Comparison of ENCODE assay signal across 8 cellular contexts in genomic region chr5:39209924-39210323, GRCh38. TPM values are rescaled to one million over a fixed set of nuclear protein-coding genes. Genes with fewer than 3 reads are reported as not detected.
DNase-seq lines count a peak whose midpoint lies in the region; ATAC-seq, FAIRE-seq and TF ChIP-seq lines count a peak whose summit lies in the region.

No MANE protein-coding gene starts in this region.

- DNase-seq in T-helper 2 cell, result peak; percentile 47 to 98 (median 74)
- DNase-seq in activated naive CD4-positive, alpha-beta T cell treated with anti-CD3 and anti-CD28 coated beads, Interleukin-2, amount 50 U/mL, for 16 hours, result peak; percentile 56
- peak; percentile 56 for DNase-seq in stimulated activated CD8-positive, alpha-beta memory T cell treated with anti-CD3 and anti-CD28 coated beads, Interleukin-12 subunit alpha, Interleukin-12 subunit beta, amount 100 ng/mL, for 1 hour (ENCODE audit: low read depth)
- no peak for DNase-seq in NCI-H1105 treated with DMSO at 0.1 percent for 48 hours (lab: John Stamatoyannopoulos, UW)
- no peak for DNase-seq in NCI-H1930 (lab: John Stamatoyannopoulos, UW)
- DNase-seq in GM23248, result no peak
- DNase-seq in GM12892 (ENCODE audit: insufficient read length), result no peak

- TF ChIP-seq POLR2A in GM12892 (IDR thresholded peaks at IDR 0.05; ENCODE audit: low read depth, low read length), result no peak

- no peaks in the 10 kb centered on the region for H3K27me3 ChIP-seq in GM23248 (replicated peaks; ENCODE audit: insufficient read depth)

- no peak overlapping the region for H3K4me2 ChIP-seq in GM23248 (ENCODE audit: unreplicated experiment)

- 90% methylated on average over 10 of the region's 10 CpGs for WGBS in GM23248 (ENCODE audit: low coverage in 1 of 2, low lambda C conversion rate in 2 of 2, missing lambda C conversion rate in 2 of 2), 2 experiments

- no peaks in the 10 kb centered on the region for H3K9me3 ChIP-seq in GM23248 (ENCODE audit: low read depth)

- no peaks in the 10 kb centered on the region for H3K79me2 ChIP-seq in GM23248 (ENCODE audit: insufficient read depth)

- H3K36me3 ChIP-seq in GM23248 (ENCODE audit: low read depth), result no peaks in the 10 kb centered on the region

- no peak overlapping the region for H3K4me3 ChIP-seq in GM23248

- peaks cover 5% of the 10 kb centered on the region; the same call in 1 of the 2 replicates for H3F3A ChIP-seq in GM23248 (ENCODE audit: insufficient read depth)

- H3K9me2 ChIP-seq in GM23248 (ENCODE audit: insufficient read depth), result no peaks in the 10 kb centered on the region

- H3K27ac ChIP-seq in GM23248, result no peak overlapping the region

- 0 out of 2 replicates have a peak, but pooled peaks cover 10% of the 10 kb centered on the region for H3K4me1 ChIP-seq in GM23248 (ENCODE audit: insufficient read depth)

- in situ Hi-C loops in GM23248 (cut with MboI), result loop anchor here (25.0 kb wide), 1 partner anchor 352 kb away; no protein-coding TSS in a partner anchor

- no peaks in the 10 kb centered on the region for H4K20me1 ChIP-seq in GM23248 (ENCODE audit: insufficient read depth)

- H2AFZ ChIP-seq in GM23248, result no peak overlapping the region

- no peak overlapping the region for H3K9ac ChIP-seq in GM23248

- ATAC-seq in GM21423 (IDR thresholded peaks at IDR 0.05; ENCODE audit: unreplicated experiment), result peak; percentile 66

- no peak for FAIRE-seq in GM12892 (lab: Jason Lieb, UNC)

RNA-seq across cellular contexts. Expression of gene FYB1, which starts 9.4 kb away (rescaled TPM):
- total RNA-seq in GM23248 (2014; rRNA removed; shearing (Covaris generic)), result under 0.01 TPM in 1 of 2 replicates, not detected in the other
- polyA plus RNA-seq in GM23248 (2016; fragmentation: Nextera tagmentation; extraction: Ambion mirVana), result 0.08 and 0.11 TPM in 2 replicates
- polyA plus RNA-seq in GM12892 (2012; ENCODE audit: missing spikeins), result 0.76 TPM

Comparison
In these comparisons a context has a peak if more than half of its experiments do, and no peak if none do; other contexts are left out.
1. DNase-seq: peak in T-helper 2 cell (5 of 5), activated naive CD4-positive, alpha-beta T cell treated with anti-CD3 and anti-CD28 coated beads, Interleukin-2, amount 50 U/mL, for 16 hours (single experiment) and stimulated activated CD8-positive, alpha-beta memory T cell treated with anti-CD3 and anti-CD28 coated beads, Interleukin-12 subunit alpha, Interleukin-12 subunit beta, amount 100 ng/mL, for 1 hour (single experiment); none in NCI-H1105 treated with DMSO at 0.1 percent for 48 hours (single experiment), NCI-H1930 (0 of 2), GM23248 (single experiment) and GM12892 (single experiment).